In the genomic region with DNA sequence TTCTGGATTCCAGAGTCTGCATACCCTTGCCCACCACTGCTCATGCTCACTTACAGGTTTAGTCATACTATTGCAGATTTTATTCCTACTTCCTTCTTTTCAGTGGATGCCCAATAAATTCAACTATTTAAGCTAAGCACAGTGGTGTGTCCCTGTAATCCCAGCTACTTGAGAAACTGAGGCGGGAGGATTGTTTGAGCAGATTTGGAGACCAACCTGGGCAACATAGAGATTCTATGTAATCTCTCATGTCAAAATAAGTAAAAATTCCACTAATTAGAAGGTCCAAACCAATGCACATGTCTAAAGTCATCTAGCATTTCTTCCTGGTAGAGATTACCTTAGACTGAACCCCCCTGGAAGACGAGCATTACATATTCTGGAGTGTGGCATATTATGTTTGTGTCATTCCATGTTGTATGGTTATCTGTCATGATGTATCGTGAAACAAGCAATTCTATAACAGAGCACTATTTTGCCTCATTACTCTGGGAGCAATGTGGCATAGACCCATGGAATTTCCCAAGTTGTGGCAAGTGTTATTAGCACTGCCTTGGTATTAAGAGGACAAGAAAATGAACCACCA, we compare ENCODE assay signal across 1 cellular context.
TF ChIP-seq lines count a peak whose summit lies in the region.

No MANE protein-coding gene starts in this region.

TF ChIP-seq in WTC11, 78 proteins besides CTCF, POLR2A, EP300 and RAD21 (continues in another document):
- TF ChIP-seq ZMAT4 (CRISPR knock-in tag; IDR thresholded peaks at IDR 0.05) (0 out of 2 replicates have a peak, but pooled peaks have one; percentile 8), TEAD4 (CRISPR knock-in tag; IDR thresholded peaks at IDR 0.05) (no peak), ZNF263 (CRISPR knock-in tag; IDR thresholded peaks at IDR 0.05; ENCODE audit: low read depth) (no peak), E2F5 (CRISPR knock-in tag; IDR thresholded peaks at IDR 0.05) (no peak), ESRRA (CRISPR knock-in tag; IDR thresholded peaks at IDR 0.05; ENCODE audit: borderline replicate concordance) (no peak), ZNF671 (CRISPR knock-in tag; IDR thresholded peaks at IDR 0.05) (no peak), FOXK1 (CRISPR knock-in tag; IDR thresholded peaks at IDR 0.05) (no peak), HMGA2 (CRISPR knock-in tag; IDR thresholded peaks at IDR 0.05) (no peak), ELF4 (CRISPR knock-in tag; IDR thresholded peaks at IDR 0.05; ENCODE audit: low read depth) (no peak), ETV6 (CRISPR knock-in tag; IDR thresholded peaks at IDR 0.05) (no peak), ZSCAN18 (CRISPR knock-in tag; IDR thresholded peaks at IDR 0.05) (no peak), ZNF121 (CRISPR knock-in tag; IDR thresholded peaks at IDR 0.05) (no peak), MYBL2 (CRISPR knock-in tag; IDR thresholded peaks at IDR 0.05) (no peak), IRF2 (CRISPR knock-in tag; IDR thresholded peaks at IDR 0.05; ENCODE audit: borderline replicate concordance, low read depth) (no peak), ZNF396 (CRISPR knock-in tag; IDR thresholded peaks at IDR 0.05; ENCODE audit: borderline replicate concordance) (no peak), MLX (CRISPR knock-in tag; IDR thresholded peaks at IDR 0.05) (no peak), ZNF423 (CRISPR knock-in tag; IDR thresholded peaks at IDR 0.05) (no peak), GRHL2 (CRISPR knock-in tag; IDR thresholded peaks at IDR 0.05; ENCODE audit: insufficient replicate concordance, severe bottlenecking) (no peak), SMAD4 (CRISPR knock-in tag; IDR thresholded peaks at IDR 0.05) (no peak), FOXP1 (CRISPR knock-in tag; IDR thresholded peaks at IDR 0.05; ENCODE audit: borderline replicate concordance) (no peak), PRRX2 (CRISPR knock-in tag; IDR thresholded peaks at IDR 0.05) (no peak), ARID4B (CRISPR knock-in tag; IDR thresholded peaks at IDR 0.05; ENCODE audit: borderline replicate concordance) (no peak), ZNF425 (CRISPR knock-in tag; conservative IDR thresholded peaks at IDR 0.05) (peak; percentile 9; the same call in 1 of the 2 replicates), FOXJ3 (CRISPR knock-in tag; IDR thresholded peaks at IDR 0.05; ENCODE audit: borderline replicate concordance) (no peak), ZNF317 (CRISPR knock-in tag; IDR thresholded peaks at IDR 0.05; ENCODE audit: borderline replicate concordance, low read depth) (no peak), NFYB (CRISPR knock-in tag; conservative IDR thresholded peaks at IDR 0.05; ENCODE audit: low read depth) (no peak), CREM (CRISPR knock-in tag; IDR thresholded peaks at IDR 0.05) (no peak), NR3C1 (CRISPR knock-in tag; conservative IDR thresholded peaks at IDR 0.05; ENCODE audit: low read depth) (no peak), GTF2I (CRISPR knock-in tag; conservative IDR thresholded peaks at IDR 0.05) (no peak), EMX1 (CRISPR knock-in tag; IDR thresholded peaks at IDR 0.05) (0 out of 2 replicates have a peak, but pooled peaks have one; percentile 64)
- TF ChIP-seq, protein P1, sequence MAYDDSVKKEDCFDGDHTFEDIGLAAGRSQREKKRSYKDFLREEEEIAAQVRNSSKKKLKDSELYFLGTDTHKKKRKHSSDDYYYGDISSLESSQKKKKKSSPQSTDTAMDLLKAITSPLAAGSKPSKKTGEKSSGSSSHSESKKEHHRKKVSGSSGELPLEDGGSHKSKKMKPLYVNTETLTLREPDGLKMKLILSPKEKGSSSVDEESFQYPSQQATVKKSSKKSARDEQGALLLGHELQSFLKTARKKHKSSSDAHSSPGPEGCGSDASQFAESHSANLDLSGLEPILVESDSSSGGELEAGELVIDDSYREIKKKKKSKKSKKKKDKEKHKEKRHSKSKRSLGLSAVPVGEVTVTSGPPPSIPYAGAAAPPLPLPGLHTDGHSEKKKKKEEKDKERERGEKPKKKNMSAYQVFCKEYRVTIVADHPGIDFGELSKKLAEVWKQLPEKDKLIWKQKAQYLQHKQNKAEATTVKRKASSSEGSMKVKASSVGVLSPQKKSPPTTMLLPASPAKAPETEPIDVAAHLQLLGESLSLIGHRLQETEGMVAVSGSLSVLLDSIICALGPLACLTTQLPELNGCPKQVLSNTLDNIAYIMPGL (CRISPR knock-in tag; IDR thresholded peaks at IDR 0.05), result no peak
- TF ChIP-seq, protein P2, sequence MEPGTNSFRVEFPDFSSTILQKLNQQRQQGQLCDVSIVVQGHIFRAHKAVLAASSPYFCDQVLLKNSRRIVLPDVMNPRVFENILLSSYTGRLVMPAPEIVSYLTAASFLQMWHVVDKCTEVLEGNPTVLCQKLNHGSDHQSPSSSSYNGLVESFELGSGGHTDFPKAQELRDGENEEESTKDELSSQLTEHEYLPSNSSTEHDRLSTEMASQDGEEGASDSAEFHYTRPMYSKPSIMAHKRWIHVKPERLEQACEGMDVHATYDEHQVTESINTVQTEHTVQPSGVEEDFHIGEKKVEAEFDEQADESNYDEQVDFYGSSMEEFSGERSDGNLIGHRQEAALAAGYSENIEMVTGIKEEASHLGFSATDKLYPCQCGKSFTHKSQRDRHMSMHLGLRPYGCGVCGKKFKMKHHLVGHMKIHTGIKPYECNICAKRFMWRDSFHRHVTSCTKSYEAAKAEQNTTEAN (CRISPR knock-in tag; IDR thresholded peaks at IDR 0.05), result no peak
- TF ChIP-seq, protein P3, sequence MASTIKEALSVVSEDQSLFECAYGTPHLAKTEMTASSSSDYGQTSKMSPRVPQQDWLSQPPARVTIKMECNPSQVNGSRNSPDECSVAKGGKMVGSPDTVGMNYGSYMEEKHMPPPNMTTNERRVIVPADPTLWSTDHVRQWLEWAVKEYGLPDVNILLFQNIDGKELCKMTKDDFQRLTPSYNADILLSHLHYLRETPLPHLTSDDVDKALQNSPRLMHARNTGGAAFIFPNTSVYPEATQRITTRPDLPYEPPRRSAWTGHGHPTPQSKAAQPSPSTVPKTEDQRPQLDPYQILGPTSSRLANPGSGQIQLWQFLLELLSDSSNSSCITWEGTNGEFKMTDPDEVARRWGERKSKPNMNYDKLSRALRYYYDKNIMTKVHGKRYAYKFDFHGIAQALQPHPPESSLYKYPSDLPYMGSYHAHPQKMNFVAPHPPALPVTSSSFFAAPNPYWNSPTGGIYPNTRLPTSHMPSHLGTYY (CRISPR knock-in tag; IDR thresholded peaks at IDR 0.05), result peak; percentile 70; the same call in 1 of the 2 replicates
- TF ChIP-seq, protein P4, sequence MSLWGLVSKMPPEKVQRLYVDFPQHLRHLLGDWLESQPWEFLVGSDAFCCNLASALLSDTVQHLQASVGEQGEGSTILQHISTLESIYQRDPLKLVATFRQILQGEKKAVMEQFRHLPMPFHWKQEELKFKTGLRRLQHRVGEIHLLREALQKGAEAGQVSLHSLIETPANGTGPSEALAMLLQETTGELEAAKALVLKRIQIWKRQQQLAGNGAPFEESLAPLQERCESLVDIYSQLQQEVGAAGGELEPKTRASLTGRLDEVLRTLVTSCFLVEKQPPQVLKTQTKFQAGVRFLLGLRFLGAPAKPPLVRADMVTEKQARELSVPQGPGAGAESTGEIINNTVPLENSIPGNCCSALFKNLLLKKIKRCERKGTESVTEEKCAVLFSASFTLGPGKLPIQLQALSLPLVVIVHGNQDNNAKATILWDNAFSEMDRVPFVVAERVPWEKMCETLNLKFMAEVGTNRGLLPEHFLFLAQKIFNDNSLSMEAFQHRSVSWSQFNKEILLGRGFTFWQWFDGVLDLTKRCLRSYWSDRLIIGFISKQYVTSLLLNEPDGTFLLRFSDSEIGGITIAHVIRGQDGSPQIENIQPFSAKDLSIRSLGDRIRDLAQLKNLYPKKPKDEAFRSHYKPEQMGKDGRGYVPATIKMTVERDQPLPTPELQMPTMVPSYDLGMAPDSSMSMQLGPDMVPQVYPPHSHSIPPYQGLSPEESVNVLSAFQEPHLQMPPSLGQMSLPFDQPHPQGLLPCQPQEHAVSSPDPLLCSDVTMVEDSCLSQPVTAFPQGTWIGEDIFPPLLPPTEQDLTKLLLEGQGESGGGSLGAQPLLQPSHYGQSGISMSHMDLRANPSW (CRISPR knock-in tag; conservative IDR thresholded peaks at IDR 0.05; ENCODE audit: low read depth), result no peak
- TF ChIP-seq, protein P5, sequence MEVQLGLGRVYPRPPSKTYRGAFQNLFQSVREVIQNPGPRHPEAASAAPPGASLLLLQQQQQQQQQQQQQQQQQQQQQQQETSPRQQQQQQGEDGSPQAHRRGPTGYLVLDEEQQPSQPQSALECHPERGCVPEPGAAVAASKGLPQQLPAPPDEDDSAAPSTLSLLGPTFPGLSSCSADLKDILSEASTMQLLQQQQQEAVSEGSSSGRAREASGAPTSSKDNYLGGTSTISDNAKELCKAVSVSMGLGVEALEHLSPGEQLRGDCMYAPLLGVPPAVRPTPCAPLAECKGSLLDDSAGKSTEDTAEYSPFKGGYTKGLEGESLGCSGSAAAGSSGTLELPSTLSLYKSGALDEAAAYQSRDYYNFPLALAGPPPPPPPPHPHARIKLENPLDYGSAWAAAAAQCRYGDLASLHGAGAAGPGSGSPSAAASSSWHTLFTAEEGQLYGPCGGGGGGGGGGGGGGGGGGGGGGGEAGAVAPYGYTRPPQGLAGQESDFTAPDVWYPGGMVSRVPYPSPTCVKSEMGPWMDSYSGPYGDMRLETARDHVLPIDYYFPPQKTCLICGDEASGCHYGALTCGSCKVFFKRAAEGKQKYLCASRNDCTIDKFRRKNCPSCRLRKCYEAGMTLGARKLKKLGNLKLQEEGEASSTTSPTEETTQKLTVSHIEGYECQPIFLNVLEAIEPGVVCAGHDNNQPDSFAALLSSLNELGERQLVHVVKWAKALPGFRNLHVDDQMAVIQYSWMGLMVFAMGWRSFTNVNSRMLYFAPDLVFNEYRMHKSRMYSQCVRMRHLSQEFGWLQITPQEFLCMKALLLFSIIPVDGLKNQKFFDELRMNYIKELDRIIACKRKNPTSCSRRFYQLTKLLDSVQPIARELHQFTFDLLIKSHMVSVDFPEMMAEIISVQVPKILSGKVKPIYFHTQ (CRISPR knock-in tag; IDR thresholded peaks at IDR 0.05), result peak; percentile 47; the same call in 1 of the 2 replicates
